In genomic region chr3:39176025-39176714, GRCh38 we compare ENCODE assay signal across 11 cellular contexts. TPM values are rescaled to one million over a fixed set of nuclear protein-coding genes. Genes with fewer than 3 reads are reported as not detected.
A peak's percentile ranks its signal among the peaks of the same experiment; 100 is the strongest.
DNase-seq lines count a peak whose midpoint lies in the region; FAIRE-seq and TF ChIP-seq lines count a peak whose summit lies in the region.
"Had no signal": no experiment of that assay in that cellular context is flagged by ENCODE, and none has a peak within 500 bp of the region (broad histone marks: within the 10 kb centered on the region; RNA-seq: fewer than 3 reads in every experiment).

No MANE protein-coding gene starts in this region.

- no peaks in the 10 kb centered on the region for H3K36me3 ChIP-seq in ascending aorta
- no peaks in the 10 kb centered on the region for H3K36me3 ChIP-seq in mesodermal cell (ENCODE audit: control insufficient read depth, insufficient read depth, low read length)
- H3K36me3 ChIP-seq in subcutaneous abdominal adipose tissue (ENCODE audit: control insufficient read depth in 5 of 5, insufficient read depth in 5 of 5, low read length in 5 of 5) = no peaks in the 10 kb centered on the region

- H3K9me3 ChIP-seq in ascending aorta (no peaks in the 10 kb centered on the region), mesodermal cell (ENCODE audit: control insufficient read depth, low read length) (no peaks in the 10 kb centered on the region), subcutaneous abdominal adipose tissue (ENCODE audit: control insufficient read depth in 5 of 5, low read length in 5 of 5) (no peaks in the 10 kb centered on the region)

- intact Hi-C loops in activated CD4-positive, alpha-beta T cell treated with anti-CD3 and anti-CD28 coated beads, Interleukin-2, amount 10 ng/mL, durations not matched to agents 24 days and 14 days (cut with micrococcal nuclease) = loop anchor here (5.0 kb wide), 1 partner anchor 206 kb away; the partner anchor contains the start of gene SLC25A38
- intact Hi-C loops in ascending aorta (cut with DNase I) = no loop called here

- peak overlapping the region in 1 of 5 donors; percentile 9 for H3K9ac ChIP-seq in subcutaneous abdominal adipose tissue (ENCODE audit: low read length in 5 of 5)

- H3K4me3 ChIP-seq in ascending aorta (no peak overlapping the region), mesodermal cell (ENCODE audit: extremely low read depth, insufficient read depth, low read length, poor library complexity, severe bottlenecking) (no peak overlapping the region), subcutaneous abdominal adipose tissue (ENCODE audit: low read depth in 1 of 5, low read length in 5 of 5) (no peak overlapping the region)

- TF ChIP-seq POLR2A in GM12891 (IDR thresholded peaks at IDR 0.05; ENCODE audit: low read depth, low read length) = no peak

- H3K27me3 Mint-ChIP-seq in activated CD4-positive, alpha-beta T cell treated with anti-CD3 and anti-CD28 coated beads, Interleukin-2, amount 10 ng/mL, durations not matched to agents 24 days and 14 days = peaks cover 2% of the 10 kb centered on the region

- H3K36me3 Mint-ChIP-seq in activated CD4-positive, alpha-beta T cell treated with anti-CD3 and anti-CD28 coated beads, Interleukin-2, amount 10 ng/mL, durations not matched to agents 24 days and 14 days (ENCODE audit: low read depth) = peaks cover 5% of the 10 kb centered on the region

- peak overlapping the region; percentile 92 for H3K27ac Mint-ChIP-seq in activated CD4-positive, alpha-beta T cell treated with anti-CD3 and anti-CD28 coated beads, Interleukin-2, amount 10 ng/mL, durations not matched to agents 24 days and 14 days

- H3K27me3 ChIP-seq in ascending aorta = no peaks in the 10 kb centered on the region
- no peaks in the 10 kb centered on the region for H3K27me3 ChIP-seq in subcutaneous abdominal adipose tissue (ENCODE audit: control insufficient read depth in 5 of 5, insufficient read depth in 4 of 5, low read length in 5 of 5)

- H3K4me3 Mint-ChIP-seq in activated CD4-positive, alpha-beta T cell treated with anti-CD3 and anti-CD28 coated beads, Interleukin-2, amount 10 ng/mL, durations not matched to agents 24 days and 14 days = no peak overlapping the region

- peaks cover 5% of the 10 kb centered on the region for H3K9me3 Mint-ChIP-seq in activated CD4-positive, alpha-beta T cell treated with anti-CD3 and anti-CD28 coated beads, Interleukin-2, amount 10 ng/mL, durations not matched to agents 24 days and 14 days

- TF ChIP-seq CTCF in ascending aorta (IDR thresholded peaks at IDR 0.05) (no peak), GM13977 (IDR thresholded peaks at IDR 0.05; ENCODE audit: extremely low read depth, insufficient read depth, missing control alignments) (no peak)

- H3K4me1 ChIP-seq in ascending aorta = peaks cover 19 to 32% of the 10 kb centered on the region in 2 donors
- H3K4me1 ChIP-seq in mesodermal cell (ENCODE audit: control insufficient read depth, insufficient read depth, low read length, poor library complexity, severe bottlenecking) = peaks cover 49% of the 10 kb centered on the region
- peaks cover 15 to 38% (median 25%) of the 10 kb centered on the region in 5 donors for H3K4me1 ChIP-seq in subcutaneous abdominal adipose tissue (ENCODE audit: control insufficient read depth in 5 of 5, insufficient read depth in 5 of 5, low read length in 5 of 5)

- WGBS in mesodermal cell (ENCODE audit: insufficient coverage in 2 of 2), 2 experiments = 95 to 96% methylated on average over 5 to 6 of the region's 6 CpGs

- no peak for FAIRE-seq in GM12891 (lab: Jason Lieb, UNC)
- FAIRE-seq: colon had no signal

- H3K27ac ChIP-seq in ascending aorta (peak overlapping the region; percentile 93 to 94), mesodermal cell (ENCODE audit: low read depth, low read length, severe bottlenecking) (peak overlapping the region; percentile 3), subcutaneous abdominal adipose tissue (ENCODE audit: low read depth, low read length) (peak overlapping the region; percentile 77)

- H3K4me1 Mint-ChIP-seq in activated CD4-positive, alpha-beta T cell treated with anti-CD3 and anti-CD28 coated beads, Interleukin-2, amount 10 ng/mL, durations not matched to agents 24 days and 14 days = peaks cover 49% of the 10 kb centered on the region

- peak; percentile 62 for DNase-seq in activated CD4-positive, alpha-beta T cell treated with anti-CD3 and anti-CD28 coated beads, Interleukin-2, amount 10 ng/mL, durations not matched to agents 24 days and 14 days
- no peak for DNase-seq in activated CD4-positive, alpha-beta T cell treated with anti-CD3 and anti-CD28 coated beads for 48 hours
- DNase-seq in ascending aorta (ENCODE audit: low spot score in 2 of 2) = no peak
- DNase-seq in GM13977 (ENCODE audit: low spot score) = no peak
- DNase-seq in NCI-H1092 treated with DMSO at 0.1 percent for 48 hours (lab: John Stamatoyannopoulos, UW) = no peak
- DNase-seq in GM12891 (ENCODE audit: insufficient read length, low spot score) = no peak
- DNase-seq: NCI-H1417 treated with DMSO at 0.1 percent for 48 hours had no signal

- in situ Hi-C loops in GM13977 (cut with MboI; ENCODE audit: low pct_unique_long_range_greater_than_20kb, low sequenced_read_pairs, unreplicated experiment) = loop anchor here (25.0 kb wide), 1 partner anchor 211 kb away; the partner anchor contains the start of gene SLC25A38

TF ChIP-seq in GM12891, 5 proteins besides CTCF, POLR2A, EP300 and RAD21:
- TF ChIP-seq TAF1 (IDR thresholded peaks at IDR 0.05; ENCODE audit: low read depth, low read length) (no peak), POU2F2 (IDR thresholded peaks at IDR 0.05; ENCODE audit: low read depth, low read length) (no peak), PAX5 (IDR thresholded peaks at IDR 0.05; ENCODE audit: insufficient read depth, low read length, severe bottlenecking) (no peak), SPI1 (IDR thresholded peaks at IDR 0.05; ENCODE audit: low read depth, low read length) (no peak), POLR2AphosphoS5 (IDR thresholded peaks at IDR 0.05; ENCODE audit: low read depth, low read length) (no peak)

RNA-seq across cellular contexts. Expression of gene XIRP1, which starts 16.2 kb away (rescaled TPM):
- total RNA-seq in activated CD4-positive, alpha-beta T cell treated with anti-CD3 and anti-CD28 coated beads, Interleukin-2, amount 10 ng/mL, durations not matched to agents 24 days and 14 days = 2.7 and 2.9 TPM in 2 replicates
- not detected for total RNA-seq in ascending aorta
- 3.6 TPM for polyA plus RNA-seq in mesodermal cell (2013, experiment 1 of 2)
- 3.4 TPM for polyA plus RNA-seq in mesodermal cell (2013, experiment 2 of 2)
- 0.14 TPM for polyA plus RNA-seq in GM12891 (2012; ENCODE audit: low read depth, missing spikeins)
- total RNA-seq: G401 had no signal

RNA-seq across cellular contexts. Expression of gene CSRNP1, which starts 22.8 kb away (rescaled TPM):
- total RNA-seq in activated CD4-positive, alpha-beta T cell treated with anti-CD3 and anti-CD28 coated beads, Interleukin-2, amount 10 ng/mL, durations not matched to agents 24 days and 14 days = 40.5 and 43.1 TPM in 2 replicates
- total RNA-seq in ascending aorta = 176 TPM
- 43.3 TPM for polyA plus RNA-seq in mesodermal cell (2013, experiment 1 of 2)
- 34.8 TPM for polyA plus RNA-seq in mesodermal cell (2013, experiment 2 of 2)
- 20.2 TPM for polyA plus RNA-seq in GM12891 (2012; ENCODE audit: low read depth, missing spikeins)

Comparison
In these comparisons a context has a peak if more than half of its experiments do, and no peak if none do; other contexts are left out.
1. H3K27ac ChIP-seq: peak in every context shown above with its lines; median percentile 94 in ascending aorta; 77 in subcutaneous abdominal adipose tissue; 3 in mesodermal cell.